In genomic region chr7:105452085-105452484, GRCh38 we compare ENCODE assay signal across 21 cellular contexts.
"Had no signal": no experiment of that assay in that cellular context is flagged by ENCODE, and none has a peak within 500 bp of the region (broad histone marks: within the 10 kb centered on the region; RNA-seq: fewer than 3 reads in every experiment).

No MANE protein-coding gene starts in this region.

- H3K9ac ChIP-seq: parathyroid adenoma had no signal

- H3K4me2 ChIP-seq: smooth muscle cell had no signal

- H3K4me3 ChIP-seq: ascending aorta, gastroesophageal sphincter, heart left ventricle, left ventricle myocardium inferior, right lobe of liver, smooth muscle cell, testis had no signal

- H3K27me3 Mint-ChIP-seq: activated CD8-positive, alpha-beta T cell treated with anti-CD3 and anti-CD28 coated beads for 36 hours; dendritic cell treated with granulocyte-macrophage colony-stimulating factor and Interleukin-4, amounts not matched to agents 40 ng/mL and 50 ng/mL, for 4 days; type B pancreatic cell had no signal

- H3K4me3 Mint-ChIP-seq: activated CD8-positive, alpha-beta T cell treated with anti-CD3 and anti-CD28 coated beads for 36 hours; dendritic cell treated with granulocyte-macrophage colony-stimulating factor and Interleukin-4, amounts not matched to agents 40 ng/mL and 50 ng/mL, for 4 days; naive thymus-derived CD4-positive, alpha-beta T cell; type B pancreatic cell had no signal

- H2AFZ ChIP-seq: parathyroid adenoma had no signal

- H3K27ac Mint-ChIP-seq: activated CD8-positive, alpha-beta T cell treated with anti-CD3 and anti-CD28 coated beads for 36 hours; dendritic cell treated with granulocyte-macrophage colony-stimulating factor and Interleukin-4, amounts not matched to agents 40 ng/mL and 50 ng/mL, for 4 days; naive thymus-derived CD4-positive, alpha-beta T cell; type B pancreatic cell had no signal

- H3K27ac ChIP-seq: ascending aorta, gastroesophageal sphincter, heart left ventricle, left ventricle myocardium inferior, parathyroid adenoma, right lobe of liver, testis had no signal

- H3K36me3 Mint-ChIP-seq: type B pancreatic cell had no signal

- H3K4me1 ChIP-seq: ascending aorta, gastroesophageal sphincter, left ventricle myocardium inferior, parathyroid adenoma, right lobe of liver, testis had no signal

- DNase-seq: activated CD4-positive, alpha-beta T cell treated with anti-CD3 and anti-CD28 coated beads for 48 hours; activated CD4-positive, CD25-positive, alpha-beta regulatory T cell; activated CD8-positive, alpha-beta T cell treated with anti-CD3 and anti-CD28 coated beads for 36 hours; activated naive CD4-positive, alpha-beta T cell treated with anti-CD3 and anti-CD28 coated beads, Interleukin-2, amount 50 U/mL, for 16 hours; activated T-cell treated with anti-CD3 and anti-CD28 coated beads, Interleukin-2, amount 50 U/mL, for 1 hour; effector CD8-positive, alpha-beta T cell; heart left ventricle; left ventricle myocardium inferior; mammary epithelial cell; naive thymus-derived CD4-positive, alpha-beta T cell; right lobe of liver; stimulated activated CD4-positive, alpha-beta T cell treated with anti-CD3 and anti-CD28 coated beads, Interleukin-4, amount 100 ng/mL, for 1 hour; T-helper 9 cell; testis had no signal

- H3K36me3 ChIP-seq: ascending aorta, neutrophil, right lobe of liver had no signal

- H3K9me3 ChIP-seq: ascending aorta, gastroesophageal sphincter, heart left ventricle, left ventricle myocardium inferior, neutrophil, right lobe of liver, testis had no signal

- H3K27me3 ChIP-seq: ascending aorta, gastroesophageal sphincter, heart left ventricle, neutrophil, right lobe of liver, testis had no signal

- H3K9me3 Mint-ChIP-seq: activated CD8-positive, alpha-beta T cell treated with anti-CD3 and anti-CD28 coated beads for 36 hours; dendritic cell treated with granulocyte-macrophage colony-stimulating factor and Interleukin-4, amounts not matched to agents 40 ng/mL and 50 ng/mL, for 4 days; type B pancreatic cell had no signal
